7 cellular contexts compared by ENCODE assay signal in genomic region chrX:134990475-134991473, GRCh38. TPM values are rescaled to one million over a fixed set of nuclear protein-coding genes. Genes with fewer than 3 reads are reported as not detected.
DNase-seq lines count a peak whose midpoint lies in the region; ATAC-seq and TF ChIP-seq lines count a peak whose summit lies in the region.

Gene SMIM10, plus strand, starts transcription at chrX:134990991. Its CDS starts 105 bp downstream, at chrX:134991096.

- H3K4ac ChIP-seq in mesenchymal stem cell (ENCODE audit: low read depth in 1 of 2, low read length in 2 of 2): peak within 1 kb of the TSS in 1 of 2 experiments; percentile 37

- H3K14ac ChIP-seq in mesenchymal stem cell (ENCODE audit: low read length in 2 of 2): no peak within 1 kb of the TSS

- H3K27ac Mint-ChIP-seq in activated CD4-positive, alpha-beta T cell treated with anti-CD3 and anti-CD28 coated beads, Interleukin-2, amount 10 ng/mL, durations not matched to agents 24 days and 14 days: peak within 1 kb of the TSS; percentile 88
- no peak within 1 kb of the TSS for H3K27ac Mint-ChIP-seq in endothelial cell (ENCODE audit: unreplicated experiment)

- ATAC-seq in GM18867 (IDR thresholded peaks at IDR 0.05; ENCODE audit: unreplicated experiment) (peak; percentile 62), GM21528 (IDR thresholded peaks at IDR 0.05; ENCODE audit: low FRiP score, unreplicated experiment) (no peak)

- H2BK5ac ChIP-seq in mesenchymal stem cell (ENCODE audit: low read depth, low read length, poor library complexity, severe bottlenecking): no peak within 1 kb of the TSS

- no peak within 1 kb of the TSS for H4K91ac ChIP-seq in mesenchymal stem cell (ENCODE audit: low read length)

- peaks cover 2% of the 10 kb centered on the region for H3K36me3 Mint-ChIP-seq in activated CD4-positive, alpha-beta T cell treated with anti-CD3 and anti-CD28 coated beads, Interleukin-2, amount 10 ng/mL, durations not matched to agents 24 days and 14 days (ENCODE audit: low read depth)
- no peaks in the 10 kb centered on the region for H3K36me3 Mint-ChIP-seq in endothelial cell (ENCODE audit: low read depth, unreplicated experiment)

- peak; percentile 60 for DNase-seq in HS-27A (ENCODE audit: low read depth)
- peak; percentile 76 for DNase-seq in activated CD4-positive, alpha-beta T cell treated with anti-CD3 and anti-CD28 coated beads, Interleukin-2, amount 10 ng/mL, durations not matched to agents 24 days and 14 days
- DNase-seq in endothelial cell (ENCODE audit: low spot score): peak; percentile 41
- peak; percentile 83 for DNase-seq in mesenchymal stem cell
- DNase-seq in stimulated activated CD8-positive, alpha-beta memory T cell treated with anti-CD3 and anti-CD28 coated beads, Interleukin-7, amount 100 ng/mL, for 48 hours (ENCODE audit: extremely low read depth in 1 of 2, low read depth in 1 of 2): peak; percentile 3 to 11

- peak within 1 kb of the TSS; percentile 85 for H3K4me3 Mint-ChIP-seq in activated CD4-positive, alpha-beta T cell treated with anti-CD3 and anti-CD28 coated beads, Interleukin-2, amount 10 ng/mL, durations not matched to agents 24 days and 14 days
- peak within 1 kb of the TSS; percentile 76 for H3K4me3 Mint-ChIP-seq in endothelial cell (ENCODE audit: unreplicated experiment)

- H3K9ac ChIP-seq in mesenchymal stem cell (ENCODE audit: low read length): peak within 1 kb of the TSS; percentile 81

- H3K4me1 Mint-ChIP-seq in activated CD4-positive, alpha-beta T cell treated with anti-CD3 and anti-CD28 coated beads, Interleukin-2, amount 10 ng/mL, durations not matched to agents 24 days and 14 days: peaks cover 9% of the 10 kb centered on the region
- H3K4me1 Mint-ChIP-seq in endothelial cell (ENCODE audit: unreplicated experiment): peaks cover 5% of the 10 kb centered on the region

- peak within 1 kb of the TSS; percentile 54 to 64 for H3K18ac ChIP-seq in mesenchymal stem cell (ENCODE audit: low read depth in 1 of 2, low read length in 2 of 2)

- no peaks in the 10 kb centered on the region for H3K9me3 Mint-ChIP-seq in activated CD4-positive, alpha-beta T cell treated with anti-CD3 and anti-CD28 coated beads, Interleukin-2, amount 10 ng/mL, durations not matched to agents 24 days and 14 days
- H3K9me3 Mint-ChIP-seq in endothelial cell (ENCODE audit: unreplicated experiment): no peaks in the 10 kb centered on the region

- peaks cover 0 to 5% of the 10 kb centered on the region in 2 experiments for H3K27me3 ChIP-seq in mesenchymal stem cell (ENCODE audit: control insufficient read depth in 1 of 2, insufficient read depth in 1 of 2, low read length in 2 of 2)

- H2AK5ac ChIP-seq in mesenchymal stem cell (ENCODE audit: low read length, severe bottlenecking): no peak within 1 kb of the TSS

- H3K36me3 ChIP-seq in mesenchymal stem cell (ENCODE audit: control insufficient read depth in 1 of 2, insufficient read depth in 2 of 2, low read depth in 1 of 2, low read length in 2 of 2): no peaks in the 10 kb centered on the region

- H3K27ac ChIP-seq in mesenchymal stem cell (ENCODE audit: low read length, poor library complexity, severe bottlenecking): peak within 1 kb of the TSS; percentile 56

- H2BK120ac ChIP-seq in mesenchymal stem cell (ENCODE audit: low read depth, low read length): peak within 1 kb of the TSS; percentile 73

- peak within 1 kb of the TSS; percentile 46 to 75 for H3K4me3 ChIP-seq in mesenchymal stem cell (ENCODE audit: insufficient read depth in 1 of 2, low read depth in 1 of 2, low read length in 2 of 2)

- H4K8ac ChIP-seq in mesenchymal stem cell (ENCODE audit: low read length): peak within 1 kb of the TSS; percentile 45

- no peak within 1 kb of the TSS for H2AFZ ChIP-seq in mesenchymal stem cell (ENCODE audit: low read depth, low read length)

- no peak within 1 kb of the TSS for H3K23ac ChIP-seq in mesenchymal stem cell (ENCODE audit: low read length in 2 of 2)

- H3K79me1 ChIP-seq in mesenchymal stem cell (replicated peaks; ENCODE audit: low read length, poor library complexity, severe bottlenecking): no peaks in the 10 kb centered on the region

- no peaks in the 10 kb centered on the region for H3K9me3 ChIP-seq in mesenchymal stem cell (ENCODE audit: control insufficient read depth, low read length)

- WGBS in mesenchymal stem cell: 5% methylated on average over 39 of the region's 49 CpGs

- H2BK12ac ChIP-seq in mesenchymal stem cell (ENCODE audit: low read length in 2 of 2): peak within 1 kb of the TSS in 1 of 2 experiments; percentile 71

- H3K27me3 Mint-ChIP-seq in activated CD4-positive, alpha-beta T cell treated with anti-CD3 and anti-CD28 coated beads, Interleukin-2, amount 10 ng/mL, durations not matched to agents 24 days and 14 days: peaks cover 18% of the 10 kb centered on the region
- H3K27me3 Mint-ChIP-seq in endothelial cell (ENCODE audit: unreplicated experiment): peaks cover 5% of the 10 kb centered on the region

- TF ChIP-seq CTCF in endothelial cell (IDR thresholded peaks at IDR 0.05; ENCODE audit: unreplicated experiment): no peak

- peak within 1 kb of the TSS; percentile 99 for H2BK15ac ChIP-seq in mesenchymal stem cell (ENCODE audit: low read depth, poor library complexity, severe bottlenecking)

- peak within 1 kb of the TSS; percentile 63 for H3K4me2 ChIP-seq in mesenchymal stem cell (ENCODE audit: low read length, poor library complexity, severe bottlenecking)

- no peaks in the 10 kb centered on the region for H3K4me1 ChIP-seq in mesenchymal stem cell (ENCODE audit: control insufficient read depth, insufficient read depth, low read depth, low read length)

- intact Hi-C loops in activated CD4-positive, alpha-beta T cell treated with anti-CD3 and anti-CD28 coated beads, Interleukin-2, amount 10 ng/mL, durations not matched to agents 24 days and 14 days (cut with micrococcal nuclease): no loop called here

RNA-seq across cellular contexts. Expression of gene SMIM10, which starts in this region (rescaled TPM):
- total RNA-seq in activated CD4-positive, alpha-beta T cell treated with anti-CD3 and anti-CD28 coated beads, Interleukin-2, amount 10 ng/mL, durations not matched to agents 24 days and 14 days: 0.65 and 0.88 TPM in 2 replicates
- 0.51 TPM for total RNA-seq in endothelial cell (ENCODE audit: unreplicated experiment)
- polyA plus RNA-seq in mesenchymal stem cell (2013, experiment 1 of 2): 45.2 TPM
- 44.2 TPM for polyA plus RNA-seq in mesenchymal stem cell (2013, experiment 2 of 2)

Comparison
In these comparisons a context has a peak if more than half of its experiments do, and no peak if none do; other contexts are left out.
1. Peak in DNase-seq in activated CD4-positive, alpha-beta T cell treated with anti-CD3 and anti-CD28 coated beads, Interleukin-2, amount 10 ng/mL, durations not matched to agents 24 days and 14 days; RNA of the gene not detected or under 1 TPM.
2. Peak in DNase-seq in endothelial cell; RNA of the gene not detected or under 1 TPM.
3. DNase-seq: peak in every context shown above with its lines; median percentile 83 in mesenchymal stem cell; 76 in activated CD4-positive, alpha-beta T cell treated with anti-CD3 and anti-CD28 coated beads, Interleukin-2, amount 10 ng/mL, durations not matched to agents 24 days and 14 days; 60 in HS-27A; 41 in endothelial cell; 7 in stimulated activated CD8-positive, alpha-beta memory T cell treated with anti-CD3 and anti-CD28 coated beads, Interleukin-7, amount 100 ng/mL, for 48 hours.